6 cellular contexts compared by ENCODE assay signal in the genomic region with DNA sequence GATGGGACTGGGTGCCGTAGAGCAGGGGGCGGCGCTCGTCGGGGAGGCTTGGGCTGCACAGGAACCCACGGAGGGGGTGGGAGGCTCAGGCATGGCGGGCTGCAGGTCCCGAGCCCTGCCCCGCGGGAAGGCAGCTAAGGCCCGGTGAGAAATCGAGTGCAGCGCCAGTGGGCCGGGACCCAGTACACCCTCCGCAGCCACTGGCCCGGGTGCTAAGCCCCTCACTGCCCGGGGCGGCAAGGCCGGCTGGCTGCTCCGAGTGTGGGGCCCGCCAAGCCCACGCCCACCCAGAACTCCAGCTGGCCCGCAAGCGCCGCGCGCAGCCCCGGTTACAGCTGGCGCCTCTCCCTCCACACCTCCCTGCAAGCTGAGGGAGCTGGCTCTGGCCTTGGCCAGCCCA. TPM values are rescaled to one million over a fixed set of nuclear protein-coding genes. Genes with fewer than 3 reads are reported as not detected.
DNase-seq lines count a peak whose midpoint lies in the region; FAIRE-seq and TF ChIP-seq lines count a peak whose summit lies in the region.
"Not testable (repeated sequence)": the region's sequence is repeated elsewhere in the genome, so short reads cannot be mapped to it uniquely, and the experiment has no call there.

No MANE protein-coding gene starts in this region.

- H3K79me2 ChIP-seq in DOHH2 (ENCODE audit: control insufficient read depth, low read length), result peaks cover 25% of the 10 kb centered on the region
- H3K79me2 ChIP-seq in Karpas-422 (ENCODE audit: low read length), result not testable (repeated sequence)
- H3K79me2 ChIP-seq in OCI-LY7 (ENCODE audit: insufficient read depth, low read depth, low read length), result peaks cover 14% of the 10 kb centered on the region; the same call in 1 of the 2 replicates

- H3K9ac ChIP-seq in BLaER1, result peak overlapping the region; percentile 86
- peak overlapping the region; percentile 79; the same call in 1 of the 2 replicates for H3K9ac ChIP-seq in Karpas-422 (ENCODE audit: low read length)
- not testable (repeated sequence) for H3K9ac ChIP-seq in kidney (ENCODE audit: low read length in 2 of 2)

- intact Hi-C loops in OCI-LY7 (cut with micrococcal nuclease; ENCODE audit: unreplicated experiment), result loop anchor here (2.0 kb wide), 2 partner anchors 25 to 31 kb away; partner anchors contain the start of gene PRDM10
- intact Hi-C loops in kidney (cut with DNase I); thyroid gland (cut with DNase I): not testable (repeated sequence)

- H3K4me2 ChIP-seq in BLaER1 (peak overlapping the region; percentile 85), DOHH2 (ENCODE audit: low read length) (peak overlapping the region; percentile 87), Karpas-422 (ENCODE audit: low read depth, low read length, poor library complexity, severe bottlenecking) (peak overlapping the region; percentile 78), OCI-LY7 (ENCODE audit: low read length) (peak overlapping the region; percentile 85)

- not testable (repeated sequence) for DNase-seq in Karpas-422; OCI-LY7 (ENCODE audit: low spot score); thyroid gland
- peak; percentile 45 for DNase-seq in kidney

- peaks cover 17% of the 10 kb centered on the region for H3F3A ChIP-seq in DOHH2 (ENCODE audit: control insufficient read depth, insufficient read depth)

- not testable (repeated sequence) for H3K4me3 ChIP-seq in BLaER1; kidney (ENCODE audit: low read length in 2 of 2); thyroid gland (replicated peaks in 1 of 3)
- H3K4me3 ChIP-seq in DOHH2 (ENCODE audit: low read length) (peak overlapping the region; percentile 70), Karpas-422 (ENCODE audit: low read length) (peak overlapping the region; percentile 64; the same call in 1 of the 2 replicates), OCI-LY7 (ENCODE audit: low read depth, low read length, poor library complexity, severe bottlenecking) (peak overlapping the region; percentile 60)

- not testable (repeated sequence) for H2AFZ ChIP-seq in Karpas-422 (ENCODE audit: low read length); OCI-LY7 (ENCODE audit: low read length)

- H3K9me3 ChIP-seq in BLaER1; DOHH2 (ENCODE audit: control insufficient read depth, insufficient read depth, low read length); Karpas-422 (ENCODE audit: low read length); OCI-LY7 (ENCODE audit: low read length); kidney (ENCODE audit: control insufficient read depth in 1 of 2, low read length in 2 of 2); thyroid gland: not testable (repeated sequence)

- H3K4me1 ChIP-seq in BLaER1 (peaks cover 98% of the 10 kb centered on the region), DOHH2 (ENCODE audit: control insufficient read depth, low read length) (peaks cover 95% of the 10 kb centered on the region), Karpas-422 (ENCODE audit: low read length) (peaks cover 49% of the 10 kb centered on the region), OCI-LY7 (ENCODE audit: insufficient read depth, low read length, poor library complexity, severe bottlenecking) (peaks cover 97% of the 10 kb centered on the region), kidney (ENCODE audit: control insufficient read depth in 1 of 2, insufficient read depth in 1 of 2, low read depth in 1 of 2, low read length in 2 of 2) (peaks cover 10 to 16% of the 10 kb centered on the region in 2 donors), thyroid gland (peaks cover 21 to 27% of the 10 kb centered on the region in 2 donors)

- not testable (repeated sequence) for TF ChIP-seq POLR2A in thyroid gland (IDR thresholded peaks at IDR 0.05)

- not testable (repeated sequence) for BruUV-seq in OCI-LY7 (replicated peaks; lab: Mats Ljungman, UMichigan)

- not testable (repeated sequence) for H4K20me1 ChIP-seq in BLaER1; DOHH2 (ENCODE audit: control insufficient read depth, insufficient read depth, low read depth, low read length); Karpas-422 (ENCODE audit: insufficient read depth, low read depth, low read length); OCI-LY7 (ENCODE audit: insufficient read depth, low read length)

- H3K27ac ChIP-seq in BLaER1, result peak overlapping the region; percentile 95
- peak overlapping the region; percentile 98 for H3K27ac ChIP-seq in DOHH2 (ENCODE audit: low read depth, low read length)
- peak overlapping the region; percentile 100 for H3K27ac ChIP-seq in Karpas-422 (ENCODE audit: low read length)
- H3K27ac ChIP-seq in OCI-LY7 (ENCODE audit: low read depth, low read length, poor library complexity, severe bottlenecking), result peak overlapping the region; percentile 98
- H3K27ac ChIP-seq in kidney (ENCODE audit: low read depth in 2 of 2, low read length in 2 of 2), result not testable (repeated sequence)
- peak overlapping the region; percentile 77 to 92 (median 87) for H3K27ac ChIP-seq in thyroid gland

- H3K27me3 ChIP-seq in BLaER1; DOHH2 (ENCODE audit: control insufficient read depth, low read length); Karpas-422 (ENCODE audit: low read length); thyroid gland: not testable (repeated sequence)

- TF ChIP-seq CTCF in DOHH2 (IDR thresholded peaks at IDR 0.05; ENCODE audit: low read depth, low read length, poor library complexity, severe bottlenecking); OCI-LY7 (conservative IDR thresholded peaks at IDR 0.05; ENCODE audit: low read length); kidney (IDR thresholded peaks at IDR 0.05; ENCODE audit: borderline replicate concordance, extremely low read depth, insufficient read depth); thyroid gland (IDR thresholded peaks at IDR 0.05): not testable (repeated sequence)

- 95 to 97% methylated on average over 7 to 10 of the region's 29 CpGs for WGBS in thyroid gland, 2 donors

- FAIRE-seq in kidney (lab: Jason Lieb, UNC), result not testable (repeated sequence)

- POLR2A ChIA-PET in OCI-LY7 (lab: Charles Lee), result interaction anchor here (1.2 to 12.4 kb wide), 9 partner anchors 10 to 30 kb away, joined by 3 to 228 read pairs (median 48); partner anchors contain the start of gene PRDM10

- CTCF ChIA-PET in OCI-LY7 (lab: Charles Lee; ENCODE audit: unreplicated experiment), result interaction anchor here (1.1 to 3.7 kb wide), 2 partner anchors 25 to 160 kb away, joined by 3 to 21 read pairs; no protein-coding TSS in a partner anchor

- H3K9me2 ChIP-seq in DOHH2 (replicated peaks; ENCODE audit: control insufficient read depth, low read length); Karpas-422 (replicated peaks; ENCODE audit: insufficient read depth, low read length); OCI-LY7 (ENCODE audit: insufficient read depth, low read length): not testable (repeated sequence)

- H3K36me3 ChIP-seq in BLaER1; DOHH2 (ENCODE audit: control insufficient read depth, low read length); Karpas-422 (ENCODE audit: insufficient read depth, low read length); OCI-LY7 (ENCODE audit: insufficient read depth, low read length); kidney (ENCODE audit: control insufficient read depth in 1 of 2, insufficient read depth in 2 of 2, low read length in 2 of 2); thyroid gland: not testable (repeated sequence)

RNA-seq across cellular contexts. Expression of gene PRDM10, which starts 30.8 kb away (rescaled TPM):
- total RNA-seq in Karpas-422 (2014; rRNA removed; shearing (Covaris generic); ENCODE audit: low replicate concordance), result 7.1 and 9.8 TPM in 2 replicates
- 28.7 and 29.8 TPM in 2 replicates for total RNA-seq in OCI-LY7 (2014; rRNA removed; shearing (Covaris generic))
- total RNA-seq in OCI-LY7 (2022) (59.2 and 60.6 TPM in 2 replicates), kidney (8.0 TPM), thyroid gland (10 to 100 TPM in 2 of 4 donors, 1 to 10 TPM in 2; 7.8 to 18.6 (median 9.7) TPM)
- polyA plus RNA-seq in kidney (ENCODE audit: insufficient read depth, low read depth, low replicate concordance), result 1.5 TPM
